Comparison of ENCODE assay signal across 15 cellular contexts in the genomic region with DNA sequence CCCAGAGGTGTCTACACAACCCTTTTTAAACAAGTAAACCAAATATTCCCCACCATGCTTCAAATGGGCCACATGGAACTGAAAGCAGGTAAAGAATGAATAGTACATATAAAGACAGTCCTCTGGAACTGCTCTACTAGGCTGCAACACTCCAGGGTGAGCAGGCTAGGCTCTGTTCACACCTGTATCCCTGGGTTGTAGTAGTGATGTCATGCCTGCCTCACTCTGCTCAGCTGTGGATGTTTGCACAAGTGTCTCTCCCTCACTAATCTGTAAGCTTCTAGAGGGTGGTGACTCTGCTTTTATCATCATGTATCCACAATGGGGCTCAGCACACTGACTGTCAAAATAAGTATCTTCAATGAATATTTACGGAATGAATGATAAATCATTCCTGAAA. TPM values are rescaled to one million over a fixed set of nuclear protein-coding genes. Genes with fewer than 3 reads are reported as not detected.
DNase-seq lines count a peak whose midpoint lies in the region; ATAC-seq and TF ChIP-seq lines count a peak whose summit lies in the region.
"Had no signal": no experiment of that assay in that cellular context is flagged by ENCODE, and none has a peak within 500 bp of the region (broad histone marks: within the 10 kb centered on the region; RNA-seq: fewer than 3 reads in every experiment).

No MANE protein-coding gene starts in this region.

- H3K4me1 ChIP-seq in CD4-positive, alpha-beta memory T cell (ENCODE audit: insufficient read depth, low read length): peaks cover 96% of the 10 kb centered on the region
- H3K4me1 ChIP-seq: Caco-2, gastroesophageal sphincter had no signal

- CTCF ChIA-PET in CD4-positive, alpha-beta memory T cell (lab: Charles Lee; ENCODE audit: partially characterized antibody): no interaction called here

- H3K9me3 Mint-ChIP-seq in CD4-positive, alpha-beta memory T cell: peaks cover 0 to 2% (median 0%) of the 10 kb centered on the region in 8 donors
- H3K9me3 Mint-ChIP-seq in central memory CD8-positive, alpha-beta T cell: no peaks in the 10 kb centered on the region
- H3K9me3 Mint-ChIP-seq in glutamatergic neuron (ENCODE audit: unreplicated experiment) (no peaks in the 10 kb centered on the region), natural killer cell (no peaks in the 10 kb centered on the region)
- H3K9me3 Mint-ChIP-seq: activated B cell treated with CpG ODN at 0.5 μM for 24 hours had no signal

- no peaks in the 10 kb centered on the region for H3K27me3 ChIP-seq in CD4-positive, alpha-beta memory T cell (ENCODE audit: insufficient read depth, low read length)

- H3K4me3 ChIP-seq in CD4-positive, alpha-beta memory T cell (ENCODE audit: low read length in 2 of 2): no peak overlapping the region
- H3K4me3 ChIP-seq: gastroesophageal sphincter had no signal

- no peaks in the 10 kb centered on the region for H3K9me3 ChIP-seq in CD4-positive, alpha-beta memory T cell (ENCODE audit: control insufficient read depth in 1 of 2, low read length in 2 of 2)
- H3K9me3 ChIP-seq: Caco-2, gastroesophageal sphincter had no signal

- H3K4me3 Mint-ChIP-seq in CD4-positive, alpha-beta memory T cell: peak overlapping the region in 7 of 8 donors; percentile 22 to 75 (median 49)
- H3K4me3 Mint-ChIP-seq in central memory CD8-positive, alpha-beta T cell: no peak overlapping the region
- H3K4me3 Mint-ChIP-seq in glutamatergic neuron (ENCODE audit: unreplicated experiment) (no peak overlapping the region), natural killer cell (no peak overlapping the region)
- H3K4me3 Mint-ChIP-seq: activated B cell treated with CpG ODN at 0.5 μM for 24 hours had no signal

- no peak for DNase-seq in activated CD4-positive, CD25-positive, alpha-beta regulatory T cell treated with anti-CD3 and anti-CD28 coated beads, Interleukin-2, amount 50 U/mL, for 72 hours
- DNase-seq in CD4-positive, alpha-beta memory T cell: peak in 2 of 5 donors; percentile 28 to 72
- DNase-seq in NCI-H526 treated with DMSO at 0.1 percent for 48 hours (lab: John Stamatoyannopoulos, UW) (peak; percentile 38), glutamatergic neuron (no peak), natural killer cell (no peak)
- no peak for DNase-seq in central memory CD8-positive, alpha-beta T cell (ENCODE audit: low spot score in 2 of 2)
- DNase-seq: activated B cell treated with CpG ODN at 0.5 μM for 24 hours; Caco-2; central memory CD4-positive, alpha-beta T cell; GOT3; mesendoderm had no signal

- H3K36me3 Mint-ChIP-seq in CD4-positive, alpha-beta memory T cell: peaks cover 28 to 76% of the 10 kb centered on the region in 2 donors
- H3K36me3 Mint-ChIP-seq in central memory CD8-positive, alpha-beta T cell (ENCODE audit: insufficient read depth): peaks cover 13% of the 10 kb centered on the region
- H3K36me3 Mint-ChIP-seq in glutamatergic neuron (ENCODE audit: unreplicated experiment) (no peaks in the 10 kb centered on the region), natural killer cell (no peaks in the 10 kb centered on the region)

- ATAC-seq in activated CD4-positive, CD25-positive, alpha-beta regulatory T cell treated with anti-CD3 and anti-CD28 coated beads, Interleukin-2, amount 50 U/mL, for 24 hours: peak; percentile 61 to 63
- ATAC-seq in central memory CD8-positive, alpha-beta T cell (replicated peaks; ENCODE audit: extremely low read depth, poor library complexity, severe bottlenecking): peak; percentile 43
- ATAC-seq in GM18502 (IDR thresholded peaks at IDR 0.05; ENCODE audit: poor library complexity, unreplicated experiment) (no peak), natural killer cell (no peak)
- ATAC-seq: gastroesophageal sphincter, sciatic nerve had no signal

- intact Hi-C loops in CD4-positive, alpha-beta memory T cell (cut with micrococcal nuclease): no loop called here
- intact Hi-C loops in natural killer cell (cut with micrococcal nuclease): no loop called here

- H3K4me1 Mint-ChIP-seq in CD4-positive, alpha-beta memory T cell: peaks cover 77 to 93% (median 84%) of the 10 kb centered on the region in 4 donors
- H3K4me1 Mint-ChIP-seq in central memory CD8-positive, alpha-beta T cell: peaks cover 23% of the 10 kb centered on the region
- H3K4me1 Mint-ChIP-seq in glutamatergic neuron (ENCODE audit: low read depth, unreplicated experiment) (peaks cover 11% of the 10 kb centered on the region), natural killer cell (peaks cover 0 to 6% of the 10 kb centered on the region in 2 donors)
- H3K4me1 Mint-ChIP-seq: activated B cell treated with CpG ODN at 0.5 μM for 24 hours had no signal

- H3K27ac ChIP-seq in CD4-positive, alpha-beta memory T cell (ENCODE audit: low read depth, low read length): peak overlapping the region; percentile 12
- H3K27ac ChIP-seq: gastroesophageal sphincter had no signal

- POLR2A ChIA-PET in CD4-positive, alpha-beta memory T cell (lab: Charles Lee; ENCODE audit: partially characterized antibody): interaction anchor here (1.0 to 3.4 kb wide), 5 partner anchors 9 to 41 kb away, joined by 3 to 13 read pairs (median 4); no protein-coding TSS in a partner anchor

- peaks cover 12% of the 10 kb centered on the region for H3K36me3 ChIP-seq in CD4-positive, alpha-beta memory T cell (ENCODE audit: insufficient read depth, low read length)
- H3K36me3 ChIP-seq: gastroesophageal sphincter had no signal

- H3K27me3 Mint-ChIP-seq in CD4-positive, alpha-beta memory T cell: peaks cover 0 to 1% of the 10 kb centered on the region in 2 donors
- H3K27me3 Mint-ChIP-seq in central memory CD8-positive, alpha-beta T cell: peaks cover 55% of the 10 kb centered on the region
- no peaks in the 10 kb centered on the region for H3K27me3 Mint-ChIP-seq in glutamatergic neuron (ENCODE audit: unreplicated experiment)
- H3K27me3 Mint-ChIP-seq in natural killer cell (ENCODE audit: low read depth in 2 of 2): peaks cover 3 to 19% of the 10 kb centered on the region in 2 donors

- H3K27ac Mint-ChIP-seq in CD4-positive, alpha-beta memory T cell: peak overlapping the region; percentile 8 to 86 (median 40)
- H3K27ac Mint-ChIP-seq in central memory CD8-positive, alpha-beta T cell (ENCODE audit: low read depth): no peak overlapping the region
- H3K27ac Mint-ChIP-seq in glutamatergic neuron (ENCODE audit: unreplicated experiment) (no peak overlapping the region), natural killer cell (no peak overlapping the region)
- H3K27ac Mint-ChIP-seq: activated B cell treated with CpG ODN at 0.5 μM for 24 hours had no signal

- no peak for TF ChIP-seq CTCF in glutamatergic neuron (IDR thresholded peaks at IDR 0.05; ENCODE audit: partially characterized antibody, unreplicated experiment)
- no peak for TF ChIP-seq CTCF in natural killer cell (IDR thresholded peaks at IDR 0.05)

RNA-seq across cellular contexts. Expression of a gene that starts 20.4 kb away (rescaled TPM):
- 100 to 1,000 TPM; 363 to 382 TPM for total RNA-seq in CD4-positive, alpha-beta memory T cell
- polyA plus RNA-seq in CD4-positive, alpha-beta memory T cell: 100 to 1,000 TPM; 307 to 399 TPM
- 0.98 TPM for total RNA-seq in glutamatergic neuron (ENCODE audit: unreplicated experiment)
- total RNA-seq in natural killer cell: 10 to 100 TPM; 18.7 to 39.8 (median 24.5) TPM

Comparison
In these comparisons a context has a peak if more than half of its experiments do, and no peak if none do; other contexts are left out.
1. ATAC-seq: peak in activated CD4-positive, CD25-positive, alpha-beta regulatory T cell treated with anti-CD3 and anti-CD28 coated beads, Interleukin-2, amount 50 U/mL, for 24 hours (2 of 2) and central memory CD8-positive, alpha-beta T cell (single experiment); none in GM18502 (single experiment) and natural killer cell (0 of 3).
2. H3K27ac Mint-ChIP-seq: peak in CD4-positive, alpha-beta memory T cell (7 of 7); none in central memory CD8-positive, alpha-beta T cell (single experiment), glutamatergic neuron (single experiment) and natural killer cell (0 of 2).
3. H3K4me3 Mint-ChIP-seq: peak in CD4-positive, alpha-beta memory T cell (7 of 8); none in central memory CD8-positive, alpha-beta T cell (single experiment), glutamatergic neuron (single experiment) and natural killer cell (single experiment).